In the genomic region with DNA sequence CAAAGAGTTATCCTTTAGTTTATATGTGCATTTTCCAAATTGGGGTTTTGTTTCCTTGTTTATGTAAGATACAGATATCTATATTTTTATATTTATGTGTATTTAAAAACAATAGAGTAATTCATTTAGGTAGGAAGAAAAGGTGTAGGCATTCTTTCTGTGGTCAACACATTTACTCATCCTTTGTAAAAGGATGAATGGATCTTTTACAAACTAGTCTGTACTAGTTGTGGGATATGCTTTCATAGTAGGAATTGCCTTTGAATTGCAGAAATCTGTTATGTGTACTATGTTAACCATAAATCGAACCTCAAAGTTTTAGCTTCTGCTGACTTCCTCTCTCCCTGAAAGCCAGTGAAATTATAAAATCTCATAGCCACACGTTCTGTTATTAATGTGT, we compare ENCODE assay signal across 30 cellular contexts.
"Had no signal": no experiment of that assay in that cellular context is flagged by ENCODE, and none has a peak within 500 bp of the region (broad histone marks: within the 10 kb centered on the region; RNA-seq: fewer than 3 reads in every experiment).

No MANE protein-coding gene starts in this region.

- H3K9me3 Mint-ChIP-seq: activated CD4-positive, alpha-beta memory T cell treated with anti-CD3 and anti-CD28 coated beads for 36 hours; activated CD4-positive, alpha-beta T cell treated with anti-CD3 and anti-CD28 coated beads, Interleukin-2, amount 10 ng/mL, durations not matched to agents 24 days and 14 days; activated naive CD4-positive, alpha-beta T cell treated with anti-CD3 and anti-CD28 coated beads, Interleukin-2, amount 50 U/mL, for 24 hours; activated naive CD8-positive, alpha-beta T cell treated with anti-CD3 and anti-CD28 coated beads for 36 hours; activated naive CD8-positive, alpha-beta T cell treated with anti-CD3 and anti-CD28 coated beads, Interleukin-2, amount 50 U/mL, for 24 hours; activated T-cell treated with anti-CD3 and anti-CD28 coated beads, Interleukin-2, amount 50 U/mL, for 4 hours; activated T-helper 17 cell treated with anti-CD3 and anti-CD28 coated beads, Interleukin-2, amount 50 U/mL, for 72 hours had no signal

- H3K27ac ChIP-seq: adrenal gland, body of pancreas, cardiac muscle cell, colonic mucosa, esophagus muscularis mucosa had no signal

- H3K36me3 Mint-ChIP-seq: activated CD4-positive, alpha-beta memory T cell treated with anti-CD3 and anti-CD28 coated beads for 36 hours; activated naive CD4-positive, alpha-beta T cell treated with anti-CD3 and anti-CD28 coated beads, Interleukin-2, amount 50 U/mL, for 24 hours; activated naive CD8-positive, alpha-beta T cell treated with anti-CD3 and anti-CD28 coated beads for 36 hours had no signal

- H3K4me3 Mint-ChIP-seq: activated CD4-positive, alpha-beta memory T cell treated with anti-CD3 and anti-CD28 coated beads for 36 hours; activated CD4-positive, alpha-beta T cell treated with anti-CD3 and anti-CD28 coated beads for 36 hours; activated CD4-positive, alpha-beta T cell treated with anti-CD3 and anti-CD28 coated beads, Interleukin-2, amount 10 ng/mL, durations not matched to agents 24 days and 14 days; activated naive CD4-positive, alpha-beta T cell treated with anti-CD3 and anti-CD28 coated beads, Interleukin-2, amount 50 U/mL, for 24 hours; activated naive CD8-positive, alpha-beta T cell treated with anti-CD3 and anti-CD28 coated beads for 36 hours; activated naive CD8-positive, alpha-beta T cell treated with anti-CD3 and anti-CD28 coated beads, Interleukin-2, amount 50 U/mL, for 24 hours; activated T-cell treated with anti-CD3 and anti-CD28 coated beads, Interleukin-2, amount 50 U/mL, for 4 hours; activated T-helper 17 cell treated with anti-CD3 and anti-CD28 coated beads, Interleukin-2, amount 50 U/mL, for 72 hours had no signal

- FAIRE-seq: endometrium, endothelial cell of umbilical vein had no signal

- H3K36me3 ChIP-seq: adrenal gland, cardiac muscle cell, colonic mucosa, esophagus muscularis mucosa had no signal

- ATAC-seq: activated CD4-positive, alpha-beta T cell treated with anti-CD3 and anti-CD28 coated beads for 36 hours; activated naive CD8-positive, alpha-beta T cell treated with anti-CD3 and anti-CD28 coated beads, Interleukin-2, amount 50 U/mL, for 24 hours; activated T-cell treated with anti-CD3 and anti-CD28 coated beads, Interleukin-2, amount 50 U/mL, for 4 hours; activated T-helper 17 cell treated with anti-CD3 and anti-CD28 coated beads, Interleukin-2, amount 50 U/mL, for 72 hours; body of pancreas had no signal

- H3K4me3 ChIP-seq: adrenal gland, body of pancreas, cardiac muscle cell, colonic mucosa, esophagus muscularis mucosa had no signal

- H3K9me3 ChIP-seq: adrenal gland, body of pancreas, colonic mucosa, esophagus muscularis mucosa had no signal

- H3K27me3 ChIP-seq: adrenal gland, body of pancreas, cardiac muscle cell, colonic mucosa, esophagus muscularis mucosa had no signal

- H3K27me3 Mint-ChIP-seq: activated CD4-positive, alpha-beta T cell treated with anti-CD3 and anti-CD28 coated beads for 36 hours; activated naive CD4-positive, alpha-beta T cell treated with anti-CD3 and anti-CD28 coated beads, Interleukin-2, amount 50 U/mL, for 24 hours; activated naive CD8-positive, alpha-beta T cell treated with anti-CD3 and anti-CD28 coated beads for 36 hours; activated naive CD8-positive, alpha-beta T cell treated with anti-CD3 and anti-CD28 coated beads, Interleukin-2, amount 50 U/mL, for 24 hours had no signal

- H3K27ac Mint-ChIP-seq: activated CD4-positive, alpha-beta memory T cell treated with anti-CD3 and anti-CD28 coated beads for 36 hours; activated CD4-positive, alpha-beta T cell treated with anti-CD3 and anti-CD28 coated beads for 36 hours; activated CD4-positive, alpha-beta T cell treated with anti-CD3 and anti-CD28 coated beads, Interleukin-2, amount 10 ng/mL, durations not matched to agents 24 days and 14 days; activated naive CD4-positive, alpha-beta T cell treated with anti-CD3 and anti-CD28 coated beads, Interleukin-2, amount 50 U/mL, for 24 hours; activated naive CD8-positive, alpha-beta T cell treated with anti-CD3 and anti-CD28 coated beads for 36 hours; activated naive CD8-positive, alpha-beta T cell treated with anti-CD3 and anti-CD28 coated beads, Interleukin-2, amount 50 U/mL, for 24 hours; activated T-helper 17 cell treated with anti-CD3 and anti-CD28 coated beads, Interleukin-2, amount 50 U/mL, for 72 hours had no signal

- DNase-seq: activated CD4-positive, alpha-beta memory T cell treated with anti-CD3 and anti-CD28 coated beads for 36 hours; activated CD4-positive, alpha-beta T cell treated with anti-CD3 and anti-CD28 coated beads for 36 hours; activated CD4-positive, alpha-beta T cell treated with anti-CD3 and anti-CD28 coated beads, Interleukin-2, amount 10 ng/mL, durations not matched to agents 24 days and 14 days; activated CD4-positive, CD25-positive, alpha-beta regulatory T cell; activated CD4-positive, CD25-positive, alpha-beta regulatory T cell treated with anti-CD3 and anti-CD28 coated beads, Interleukin-2, amount 50 U/mL, for 72 hours; activated CD8-positive, alpha-beta memory T cell treated with anti-CD3 and anti-CD28 coated beads for 24 hours; activated effector memory CD4-positive, alpha-beta T cell treated with Interleukin-2 at 50 U/mL for 16 hours; activated gamma-delta T cell treated with Interleukin-2 at 50 U/mL for 16 hours; activated naive CD4-positive, alpha-beta T cell treated with Interleukin-2 at 50 U/mL for 16 hours; activated naive CD8-positive, alpha-beta T cell treated with anti-CD3 and anti-CD28 coated beads for 36 hours; activated naive CD8-positive, alpha-beta T cell treated with anti-CD3 and anti-CD28 coated beads, Interleukin-2, amount 50 U/mL, for 24 hours; activated T-cell treated with anti-CD3 and anti-CD28 coated beads, Interleukin-2, amount 50 U/mL, for 4 hours; adrenal gland; amygdala; aorta; body of pancreas; central memory CD4-positive, alpha-beta T cell; cerebellar nuclear complex; colonic mucosa; effector CD8-positive, alpha-beta T cell; foreskin melanocyte; head of caudate nucleus; hippocampal formation; T-helper 2 cell had no signal

- H3K4me1 Mint-ChIP-seq: activated naive CD4-positive, alpha-beta T cell treated with anti-CD3 and anti-CD28 coated beads, Interleukin-2, amount 50 U/mL, for 24 hours; activated T-helper 17 cell treated with anti-CD3 and anti-CD28 coated beads, Interleukin-2, amount 50 U/mL, for 72 hours had no signal

- H3K4me1 ChIP-seq: body of pancreas, colonic mucosa had no signal
